Comparison of ENCODE assay signal across 16 cellular contexts in the genomic region with DNA sequence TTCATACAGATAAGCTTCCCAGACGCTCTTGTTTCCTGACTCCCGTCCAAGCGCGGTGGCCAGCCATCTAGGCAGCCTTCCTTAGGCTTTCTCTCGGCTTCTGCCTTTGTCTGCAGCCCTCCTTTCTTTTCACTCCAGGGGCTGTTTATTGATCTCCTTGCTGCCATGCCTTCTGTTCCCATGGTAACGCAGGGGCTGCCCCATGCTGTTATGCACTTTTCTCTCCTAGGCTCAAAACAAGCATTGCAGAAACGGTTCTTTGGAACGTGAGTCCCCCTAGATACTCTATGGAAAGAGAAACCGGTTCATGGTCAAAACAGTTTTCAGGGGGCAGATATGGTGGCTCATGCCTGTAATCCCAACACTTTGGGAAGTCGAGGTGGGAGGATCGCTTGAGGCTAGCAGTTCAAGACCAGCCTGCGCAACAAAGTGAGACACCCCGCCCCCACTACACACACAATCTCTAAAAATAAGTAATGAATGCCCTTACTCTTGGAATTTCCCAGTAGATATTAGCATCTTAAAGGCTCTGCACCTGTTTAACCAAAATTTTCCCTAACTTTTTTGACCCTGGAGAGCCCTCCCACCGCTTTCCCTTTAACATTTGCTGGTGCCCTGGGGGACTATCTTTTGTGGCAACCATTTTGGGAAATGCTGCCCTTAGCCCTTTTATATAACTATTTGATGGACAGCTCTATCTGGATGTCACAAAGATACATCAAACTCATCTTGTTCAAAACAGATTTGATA. TPM values are rescaled to one million over a fixed set of nuclear protein-coding genes. Genes with fewer than 3 reads are reported as not detected.
DNase-seq lines count a peak whose midpoint lies in the region; ATAC-seq and TF ChIP-seq lines count a peak whose summit lies in the region.
"Had no signal": no experiment of that assay in that cellular context is flagged by ENCODE, and none has a peak within 500 bp of the region (broad histone marks: within the 10 kb centered on the region; RNA-seq: fewer than 3 reads in every experiment).

No MANE protein-coding gene starts in this region.

- no peaks in the 10 kb centered on the region for H3K36me3 ChIP-seq in mammary epithelial cell (ENCODE audit: insufficient read depth, low read length)
- H3K36me3 ChIP-seq in breast epithelium: no peaks in the 10 kb centered on the region
- no peaks in the 10 kb centered on the region for H3K36me3 ChIP-seq in smooth muscle cell (ENCODE audit: low read depth)
- H3K36me3 ChIP-seq: suprapubic skin had no signal

- H3K27me3 ChIP-seq in mammary epithelial cell (ENCODE audit: insufficient read depth, low read length): no peaks in the 10 kb centered on the region
- H3K27me3 ChIP-seq in breast epithelium: peaks cover 0 to 51% of the 10 kb centered on the region in 2 donors
- H3K27me3 ChIP-seq in smooth muscle cell (ENCODE audit: low read depth): no peaks in the 10 kb centered on the region
- H3K27me3 ChIP-seq: suprapubic skin had no signal

- intact Hi-C loops in mammary epithelial cell (cut with micrococcal nuclease) (no loop called here), breast epithelium (cut with DNase I; ENCODE audit: low total_unique reads) (no loop called here)

- H3K9me3 Mint-ChIP-seq in WTC11 (no peaks in the 10 kb centered on the region), glutamatergic neuron (ENCODE audit: unreplicated experiment) (peaks cover under 1% of the 10 kb centered on the region)
- H3K9me3 Mint-ChIP-seq: activated T-cell treated with anti-CD3 and anti-CD28 coated beads, Interleukin-2, amount 50 U/mL, for 24 hours had no signal

- DNase-seq in mammary epithelial cell: no peak
- no peak for DNase-seq in breast epithelium (ENCODE audit: low spot score in 2 of 2)
- DNase-seq in WTC11 (ENCODE audit: low spot score): peak; percentile 68
- DNase-seq in glutamatergic neuron: peak; percentile 61
- no peak for DNase-seq in smooth muscle cell (lab: John Stamatoyannopoulos, UW; ENCODE audit: unreplicated experiment)
- no peak for DNase-seq in NCI-H1436 treated with DMSO at 0.1 percent for 48 hours (lab: John Stamatoyannopoulos, UW)
- no peak for DNase-seq in RWPE1 (ENCODE audit: low spot score)
- no peak for DNase-seq in NCI-H510A treated with DMSO at 0.1 percent for 48 hours (lab: John Stamatoyannopoulos, UW)
- DNase-seq: activated T-cell treated with anti-CD3 and anti-CD28 coated beads, Interleukin-2, amount 50 U/mL, for 24 hours; DMS53; NCI-H2029 had no signal

- no peaks in the 10 kb centered on the region for H3K79me2 ChIP-seq in mammary epithelial cell (ENCODE audit: insufficient read depth, low read length)
- H3K79me2 ChIP-seq in smooth muscle cell (ENCODE audit: low read depth): no peaks in the 10 kb centered on the region

- H3K4me2 ChIP-seq in mammary epithelial cell (ENCODE audit: insufficient read depth, low read depth, low read length) (no peak overlapping the region), smooth muscle cell (peak overlapping the region; percentile 43)
- H3K4me2 ChIP-seq: A549 had no signal

- TF ChIP-seq POLR2A in breast epithelium (IDR thresholded peaks at IDR 0.05): no peak

- BruUV-seq in mammary epithelial cell (replicated peaks; lab: Mats Ljungman, UMichigan): no TSS peak

- CTCF ChIA-PET in mammary epithelial cell (lab: Charles Lee; ENCODE audit: low non-redundant PET) (no interaction called here), WTC11 (lab: Charles Lee) (interaction anchor here (0.7 kb wide), 1 partner anchor 111 kb away, joined by 3 read pairs; no protein-coding TSS in a partner anchor), RWPE1 (lab: Yijun Ruan, JAX) (no interaction called here)

- H3F3A ChIP-seq in smooth muscle cell (ENCODE audit: low read depth): no peaks in the 10 kb centered on the region

- dilution Hi-C loops in mammary epithelial cell (cut with HindIII; ENCODE audit: low sequenced_read_pairs): no loop called here

- H3K4me1 ChIP-seq in mammary epithelial cell (ENCODE audit: insufficient read depth, low read length) (no peaks in the 10 kb centered on the region), breast epithelium (no peaks in the 10 kb centered on the region), smooth muscle cell (ENCODE audit: low read depth) (no peaks in the 10 kb centered on the region)
- H3K4me1 ChIP-seq: A549, suprapubic skin had no signal

- no peaks in the 10 kb centered on the region for H3K36me3 Mint-ChIP-seq in WTC11
- no peaks in the 10 kb centered on the region for H3K36me3 Mint-ChIP-seq in glutamatergic neuron (ENCODE audit: unreplicated experiment)

- H3K4me1 Mint-ChIP-seq in WTC11 (peaks cover 37% of the 10 kb centered on the region), glutamatergic neuron (ENCODE audit: low read depth, unreplicated experiment) (peaks cover 7% of the 10 kb centered on the region)

- in situ Hi-C loops in mammary epithelial cell (cut with MboI; ENCODE audit: low sequenced_read_pairs in 2 of 2): no loop called here

- peak overlapping the region; percentile 99 for H3K27ac Mint-ChIP-seq in WTC11
- H3K27ac Mint-ChIP-seq in glutamatergic neuron (ENCODE audit: unreplicated experiment): peak overlapping the region; percentile 97
- H3K27ac Mint-ChIP-seq: activated T-cell treated with anti-CD3 and anti-CD28 coated beads, Interleukin-2, amount 50 U/mL, for 24 hours had no signal

- H2AFZ ChIP-seq in mammary epithelial cell (ENCODE audit: low read depth, low read length): peak overlapping the region; percentile 58
- no peak overlapping the region for H2AFZ ChIP-seq in smooth muscle cell (ENCODE audit: low read depth)

- H3K27ac ChIP-seq in mammary epithelial cell (ENCODE audit: insufficient read depth, low read depth, low read length): no peak overlapping the region
- H3K27ac ChIP-seq in breast epithelium: no peak overlapping the region
- H3K27ac ChIP-seq in smooth muscle cell (ENCODE audit: low read depth): no peak overlapping the region
- H3K27ac ChIP-seq in RWPE1: no peak overlapping the region
- H3K27ac ChIP-seq: A549, suprapubic skin had no signal

- POLR2A ChIA-PET in WTC11 (lab: Charles Lee): no interaction called here
- POLR2A ChIA-PET in RWPE1 (lab: Yijun Ruan, JAX; ENCODE audit: low non-redundant PET): no interaction called here

- peak; percentile 74 for ATAC-seq in WTC11
- ATAC-seq: A549 had no signal

- TF ChIP-seq CTCF in mammary epithelial cell (conservative IDR thresholded peaks at IDR 0.05 in 1 of 2, IDR thresholded peaks at IDR 0.05 in 1 of 2; ENCODE audit: extremely low read depth in 1 of 2, insufficient read depth in 1 of 2, low read depth in 1 of 2, low read length in 2 of 2): no peak
- no peak for TF ChIP-seq CTCF in breast epithelium (IDR thresholded peaks at IDR 0.05)
- TF ChIP-seq CTCF in WTC11 (IDR thresholded peaks at IDR 0.05): no peak
- TF ChIP-seq CTCF in glutamatergic neuron (IDR thresholded peaks at IDR 0.05; ENCODE audit: partially characterized antibody, unreplicated experiment): no peak
- TF ChIP-seq CTCF in smooth muscle cell (IDR thresholded peaks at IDR 0.05; ENCODE audit: borderline replicate concordance, insufficient read depth, poor library complexity, severe bottlenecking): no peak
- no peak for TF ChIP-seq CTCF in RWPE1 (conservative IDR thresholded peaks at IDR 0.05; ENCODE audit: low read depth)

- 22% methylated on average over 14 of the region's 14 CpGs for WGBS in mammary epithelial cell (ENCODE audit: low coverage, missing lambda C conversion rate)
- 50% methylated on average over 14 of the region's 14 CpGs for WGBS in smooth muscle cell (ENCODE audit: low lambda C conversion rate)

- H3K4me3 Mint-ChIP-seq in WTC11 (peak overlapping the region; percentile 52), glutamatergic neuron (ENCODE audit: unreplicated experiment) (peak overlapping the region; percentile 80)
- H3K4me3 Mint-ChIP-seq: activated T-cell treated with anti-CD3 and anti-CD28 coated beads, Interleukin-2, amount 50 U/mL, for 24 hours had no signal

- H3K9me3 ChIP-seq in mammary epithelial cell (replicated peaks; ENCODE audit: insufficient read depth, low read length) (no peaks in the 10 kb centered on the region), breast epithelium (no peaks in the 10 kb centered on the region), smooth muscle cell (replicated peaks; ENCODE audit: low read depth) (no peaks in the 10 kb centered on the region)
- H3K9me3 ChIP-seq: A549, suprapubic skin had no signal

- no peaks in the 10 kb centered on the region for H4K20me1 ChIP-seq in mammary epithelial cell (ENCODE audit: insufficient read depth, low read length)
- no peaks in the 10 kb centered on the region for H4K20me1 ChIP-seq in smooth muscle cell (ENCODE audit: low read depth)

- H3K4me3 ChIP-seq in mammary epithelial cell (replicated peaks in 1 of 3; ENCODE audit: insufficient read depth in 1 of 3, low read depth in 2 of 3, low read length in 3 of 3) (no peak overlapping the region), breast epithelium (no peak overlapping the region), smooth muscle cell (no peak overlapping the region)
- H3K4me3 ChIP-seq: A549, lung, suprapubic skin had no signal

- H3K9ac ChIP-seq in mammary epithelial cell (ENCODE audit: insufficient read depth, low read length) (no peak overlapping the region), smooth muscle cell (ENCODE audit: low read depth) (no peak overlapping the region)

- no peaks in the 10 kb centered on the region; the same call in 1 of the 2 replicates for H3K27me3 Mint-ChIP-seq in WTC11 (ENCODE audit: low read depth)
- no peaks in the 10 kb centered on the region for H3K27me3 Mint-ChIP-seq in glutamatergic neuron (ENCODE audit: unreplicated experiment)

TF ChIP-seq in WTC11, 78 proteins besides CTCF, POLR2A, EP300 and RAD21 (continues in another document):
- TF ChIP-seq TEAD1 (CRISPR knock-in tag; IDR thresholded peaks at IDR 0.05) (no peak), SMAD4 (CRISPR knock-in tag; IDR thresholded peaks at IDR 0.05) (no peak), FOXJ3 (CRISPR knock-in tag; IDR thresholded peaks at IDR 0.05; ENCODE audit: borderline replicate concordance) (no peak)
- TF ChIP-seq, protein P1, sequence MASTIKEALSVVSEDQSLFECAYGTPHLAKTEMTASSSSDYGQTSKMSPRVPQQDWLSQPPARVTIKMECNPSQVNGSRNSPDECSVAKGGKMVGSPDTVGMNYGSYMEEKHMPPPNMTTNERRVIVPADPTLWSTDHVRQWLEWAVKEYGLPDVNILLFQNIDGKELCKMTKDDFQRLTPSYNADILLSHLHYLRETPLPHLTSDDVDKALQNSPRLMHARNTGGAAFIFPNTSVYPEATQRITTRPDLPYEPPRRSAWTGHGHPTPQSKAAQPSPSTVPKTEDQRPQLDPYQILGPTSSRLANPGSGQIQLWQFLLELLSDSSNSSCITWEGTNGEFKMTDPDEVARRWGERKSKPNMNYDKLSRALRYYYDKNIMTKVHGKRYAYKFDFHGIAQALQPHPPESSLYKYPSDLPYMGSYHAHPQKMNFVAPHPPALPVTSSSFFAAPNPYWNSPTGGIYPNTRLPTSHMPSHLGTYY (CRISPR knock-in tag; IDR thresholded peaks at IDR 0.05): no peak

RNA-seq across cellular contexts. Expression of a gene that starts 53.9 kb away (rescaled TPM):
- total RNA-seq in mammary epithelial cell: under 1 TPM; 0.17 to 0.28 TPM
- 0.12 TPM for polyA plus RNA-seq in mammary epithelial cell
- not detected for polyA minus RNA-seq in mammary epithelial cell
- total RNA-seq in breast epithelium: under 1 TPM in 2 of 3 donors, not detected in 1; 0.29 to 0.33 TPM
- total RNA-seq in WTC11 (2021): 1.7 to 2.0 TPM (median 1.8 TPM) in 3 replicates
- total RNA-seq in glutamatergic neuron (ENCODE audit: unreplicated experiment): 2.9 TPM
- total RNA-seq in smooth muscle cell: 0.22 TPM in 1 of 2 replicates, not detected in the other
- not detected in 2 replicates for polyA plus RNA-seq in smooth muscle cell
- total RNA-seq: HT1080, pulmonary artery endothelial cell had no signal

Comparison
In these comparisons a context has a peak if more than half of its experiments do, and no peak if none do; other contexts are left out.
1. DNase-seq: peak in WTC11 (single experiment) and glutamatergic neuron (single experiment); none in mammary epithelial cell (single experiment), breast epithelium (0 of 2), smooth muscle cell (single experiment), NCI-H1436 treated with DMSO at 0.1 percent for 48 hours (single experiment), RWPE1 (single experiment) and NCI-H510A treated with DMSO at 0.1 percent for 48 hours (single experiment).